12 cellular contexts compared by ENCODE assay signal in the genomic region with DNA sequence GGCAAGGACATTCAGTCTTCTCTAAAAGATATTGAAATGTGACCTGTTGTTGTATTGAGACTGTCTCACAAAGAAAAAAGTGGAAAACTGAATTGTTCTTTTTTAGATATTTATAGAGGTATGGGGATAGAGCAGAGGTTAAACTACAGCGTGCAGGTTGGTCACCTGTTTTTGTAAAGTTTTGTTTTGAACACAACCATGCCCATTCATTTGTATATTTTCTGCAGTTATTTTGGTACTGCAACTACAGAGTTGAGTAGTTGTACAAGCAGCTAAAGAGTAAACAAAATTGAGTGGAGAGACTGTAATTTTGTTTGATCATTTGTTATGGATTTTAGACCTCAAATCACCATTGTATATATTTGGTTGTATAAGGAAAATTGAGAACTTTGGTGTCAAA. TPM values are rescaled to one million over a fixed set of nuclear protein-coding genes. Genes with fewer than 3 reads are reported as not detected.
DNase-seq lines count a peak whose midpoint lies in the region; ATAC-seq and TF ChIP-seq lines count a peak whose summit lies in the region.
"Had no signal": no experiment of that assay in that cellular context is flagged by ENCODE, and none has a peak within 500 bp of the region (broad histone marks: within the 10 kb centered on the region; RNA-seq: fewer than 3 reads in every experiment).

No MANE protein-coding gene starts in this region.

- 93 to 98% (median 96%) methylated on average over 1 of the region's 1 CpG for WGBS in heart left ventricle, 4 donors

- no peak for TF ChIP-seq CTCF in heart left ventricle (IDR thresholded peaks at IDR 0.05)

- H3K4me3 Mint-ChIP-seq in activated T-helper 2 cell treated with anti-CD3 and anti-CD28 coated beads, Interferon-gamma antibody, Interleukin-2, Interleukin-4, amounts not matched to agents 10 μg/mL and 5 μg/mL and 100 μg/mL, durations not matched to agents 14 hours and 24 hours and 36 hours (ENCODE audit: low read depth) = no peak overlapping the region
- H3K4me3 Mint-ChIP-seq: nephron progenitor cell; T-helper 1 cell treated with Interleukin-12 subunit alpha and Interleukin-12 subunit beta and Interleukin-4 antibody, amounts not matched to agents 30 μg/mL and 1 μg/mL, for 36 hours had no signal

- H3K9me3 Mint-ChIP-seq in activated T-helper 2 cell treated with anti-CD3 and anti-CD28 coated beads, Interferon-gamma antibody, Interleukin-2, Interleukin-4, amounts not matched to agents 10 μg/mL and 5 μg/mL and 100 μg/mL, durations not matched to agents 14 hours and 24 hours and 36 hours = no peaks in the 10 kb centered on the region
- H3K9me3 Mint-ChIP-seq: nephron progenitor cell; T-helper 1 cell treated with Interleukin-12 subunit alpha and Interleukin-12 subunit beta and Interleukin-4 antibody, amounts not matched to agents 30 μg/mL and 1 μg/mL, for 36 hours had no signal

- H3K4me1 Mint-ChIP-seq in activated T-helper 2 cell treated with anti-CD3 and anti-CD28 coated beads, Interferon-gamma antibody, Interleukin-2, Interleukin-4, amounts not matched to agents 10 μg/mL and 5 μg/mL and 100 μg/mL, durations not matched to agents 14 hours and 24 hours and 36 hours (ENCODE audit: low read depth) = peaks cover 24% of the 10 kb centered on the region
- H3K4me1 Mint-ChIP-seq: nephron progenitor cell had no signal

- H3K9me3 ChIP-seq in heart left ventricle = no peaks in the 10 kb centered on the region
- H3K9me3 ChIP-seq: esophagus muscularis mucosa, spleen had no signal

- no peak overlapping the region for H3K27ac ChIP-seq in heart left ventricle
- H3K27ac ChIP-seq: esophagus muscularis mucosa, spleen had no signal

- peaks cover 0 to 7% (median 0%) of the 10 kb centered on the region in 12 donors for H3K4me1 ChIP-seq in heart left ventricle

- TF ChIP-seq POLR2A in heart left ventricle (IDR thresholded peaks at IDR 0.05) = no peak

- intact Hi-C loops in activated T-helper 2 cell treated with anti-CD3 and anti-CD28 coated beads, Interferon-gamma antibody, Interleukin-2, Interleukin-4, amounts not matched to agents 10 μg/mL and 5 μg/mL and 100 μg/mL, durations not matched to agents 14 hours and 24 hours and 36 hours (cut with micrococcal nuclease) = no loop called here
- intact Hi-C loops in heart left ventricle (cut with DNase I) = no loop called here

- H3K27me3 ChIP-seq in heart left ventricle = no peaks in the 10 kb centered on the region
- H3K27me3 ChIP-seq: esophagus muscularis mucosa, spleen had no signal

- peak; percentile 84 for ATAC-seq in GM18868 (IDR thresholded peaks at IDR 0.05; ENCODE audit: unreplicated experiment)
- peak; percentile 90 for ATAC-seq in GM21360 (IDR thresholded peaks at IDR 0.05; ENCODE audit: unreplicated experiment)
- ATAC-seq in HG03025 (IDR thresholded peaks at IDR 0.05; ENCODE audit: low FRiP score, unreplicated experiment) = peak; percentile 95
- no peak for ATAC-seq in heart left ventricle

- peak overlapping the region; percentile 22 for H3K27ac Mint-ChIP-seq in activated T-helper 2 cell treated with anti-CD3 and anti-CD28 coated beads, Interferon-gamma antibody, Interleukin-2, Interleukin-4, amounts not matched to agents 10 μg/mL and 5 μg/mL and 100 μg/mL, durations not matched to agents 14 hours and 24 hours and 36 hours

- H3K36me3 Mint-ChIP-seq in activated T-helper 2 cell treated with anti-CD3 and anti-CD28 coated beads, Interferon-gamma antibody, Interleukin-2, Interleukin-4, amounts not matched to agents 10 μg/mL and 5 μg/mL and 100 μg/mL, durations not matched to agents 14 hours and 24 hours and 36 hours (ENCODE audit: low read depth) = peaks cover 78% of the 10 kb centered on the region

- H3K4me3 ChIP-seq in heart left ventricle = no peak overlapping the region
- H3K4me3 ChIP-seq: esophagus muscularis mucosa, spleen had no signal

- H3K36me3 ChIP-seq in heart left ventricle = peaks cover 0 to 78% (median 43%) of the 10 kb centered on the region in 9 donors

- DNase-seq in activated T-helper 2 cell treated with anti-CD3 and anti-CD28 coated beads, Interferon-gamma antibody, Interleukin-2, Interleukin-4, amounts not matched to agents 10 μg/mL and 5 μg/mL and 100 μg/mL, durations not matched to agents 14 hours and 24 hours and 36 hours (ENCODE audit: low spot score) = no peak
- DNase-seq in heart left ventricle (no peak), KG1 (lab: John Stamatoyannopoulos, UW) (no peak), cerebellar nuclear complex (lab: John Stamatoyannopoulos, UW) (no peak)
- DNase-seq: NCI-H1436 treated with DMSO at 0.1 percent for 48 hours, nephron progenitor cell, spleen had no signal

- H3K27me3 Mint-ChIP-seq in activated T-helper 2 cell treated with anti-CD3 and anti-CD28 coated beads, Interferon-gamma antibody, Interleukin-2, Interleukin-4, amounts not matched to agents 10 μg/mL and 5 μg/mL and 100 μg/mL, durations not matched to agents 14 hours and 24 hours and 36 hours (ENCODE audit: low read depth) = no peaks in the 10 kb centered on the region

RNA-seq across cellular contexts. Expression of a gene that starts 11.3 kb away (rescaled TPM):
- 174 and 182 TPM in 2 replicates for total RNA-seq in activated T-helper 2 cell treated with anti-CD3 and anti-CD28 coated beads, Interferon-gamma antibody, Interleukin-2, Interleukin-4, amounts not matched to agents 10 μg/mL and 5 μg/mL and 100 μg/mL, durations not matched to agents 14 hours and 24 hours and 36 hours
- 10 to 100 TPM in 6 of 9 donors, 1 to 10 TPM in 3; 4.9 to 13.3 (median 11.4) TPM for total RNA-seq in heart left ventricle
- polyA plus RNA-seq in heart left ventricle = 10 to 100 TPM in 1 of 2 donors, 1 to 10 TPM in 1; 9.5 to 13.5 TPM

RNA-seq across cellular contexts. Expression of a gene that starts 46.1 kb away (rescaled TPM):
- total RNA-seq in activated T-helper 2 cell treated with anti-CD3 and anti-CD28 coated beads, Interferon-gamma antibody, Interleukin-2, Interleukin-4, amounts not matched to agents 10 μg/mL and 5 μg/mL and 100 μg/mL, durations not matched to agents 14 hours and 24 hours and 36 hours = 49.1 and 56.0 TPM in 2 replicates
- 10 to 100 TPM; 30.9 to 56.4 (median 46.6) TPM for total RNA-seq in heart left ventricle
- 10 to 100 TPM; 48.1 to 79.1 TPM for polyA plus RNA-seq in heart left ventricle

Comparison
In these comparisons a context has a peak if more than half of its experiments do, and no peak if none do; other contexts are left out.
1. ATAC-seq: peak in GM18868 (single experiment), GM21360 (single experiment) and HG03025 (single experiment); none in heart left ventricle (0 of 4).
2. RNA of a gene that starts 11.3 kb away (total RNA-seq): 174 to 182 TPM in activated T-helper 2 cell treated with anti-CD3 and anti-CD28 coated beads, Interferon-gamma antibody, Interleukin-2, Interleukin-4, amounts not matched to agents 10 μg/mL and 5 μg/mL and 100 μg/mL, durations not matched to agents 14 hours and 24 hours and 36 hours; 4.9 to 13.3 TPM in heart left ventricle; every median in the first group is over 10 times any median in the second.